ENCODE assay signal across 17 cellular contexts in genomic region chr15:101390060-101390459, GRCh38.
A peak's percentile ranks its signal among the peaks of the same experiment; 100 is the strongest.
DNase-seq lines count a peak whose midpoint lies in the region; ATAC-seq and TF ChIP-seq lines count a peak whose summit lies in the region.
"Had no signal": no experiment of that assay in that cellular context is flagged by ENCODE, and none has a peak within 500 bp of the region (broad histone marks: within the 10 kb centered on the region; RNA-seq: fewer than 3 reads in every experiment).

No MANE protein-coding gene starts in this region.

- H3K36me3 ChIP-seq in suprapubic skin: no peaks in the 10 kb centered on the region

- TF ChIP-seq EP300 in suprapubic skin (IDR thresholded peaks at IDR 0.05): no peak

- peaks cover 27% of the 10 kb centered on the region for H3K27me3 Mint-ChIP-seq in nephron progenitor cell (ENCODE audit: low read depth, poor library complexity)
- peaks cover 8% of the 10 kb centered on the region for H3K27me3 Mint-ChIP-seq in activated T-cell treated with anti-CD3 and anti-CD28 coated beads, Interleukin-2, amount 50 U/mL, for 4 hours (ENCODE audit: low read depth)

- H3K4me1 ChIP-seq in suprapubic skin: no peaks in the 10 kb centered on the region
- H3K4me1 ChIP-seq: HAP-1 had no signal

- peak; percentile 58 for DNase-seq in activated effector memory CD4-positive, alpha-beta T cell treated with anti-CD3 and anti-CD28 coated beads, Interleukin-2, amount 50 U/mL, for 16 hours
- no peak for DNase-seq in activated effector memory CD4-positive, alpha-beta T cell treated with Interleukin-2 at 50 U/mL for 16 hours
- DNase-seq in nephron progenitor cell: no peak
- DNase-seq in suprapubic skin (ENCODE audit: low spot score in 2 of 2): peak; percentile 44 to 67
- DNase-seq in activated T-cell treated with anti-CD3 and anti-CD28 coated beads, Interleukin-2, amount 50 U/mL, for 4 hours: no peak
- DNase-seq in NCI-H69 (lab: John Stamatoyannopoulos, UW): no peak
- no peak for DNase-seq in stimulated activated naive CD4-positive, alpha-beta T cell treated with Interleukin-2 at 50 U/mL for 16 hours (lab: John Stamatoyannopoulos, UW)
- DNase-seq: 8988T; AML-193; C1 segment of cervical spinal cord; CD4-positive, alpha-beta memory T cell; DMS153; DMS79 treated with DMSO at 0.1 percent for 48 hours; EL; GOT3 had no signal

- no peak overlapping the region for H3K4me3 Mint-ChIP-seq in nephron progenitor cell
- no peak overlapping the region for H3K4me3 Mint-ChIP-seq in activated T-cell treated with anti-CD3 and anti-CD28 coated beads, Interleukin-2, amount 50 U/mL, for 4 hours
- H3K4me3 Mint-ChIP-seq: CD4-positive, alpha-beta memory T cell had no signal

- no peak for ATAC-seq in activated T-cell treated with anti-CD3 and anti-CD28 coated beads, Interleukin-2, amount 50 U/mL, for 4 hours
- ATAC-seq: HepG2 had no signal

- no peaks in the 10 kb centered on the region for H3K36me3 Mint-ChIP-seq in nephron progenitor cell (ENCODE audit: low read depth)
- no peaks in the 10 kb centered on the region for H3K36me3 Mint-ChIP-seq in activated T-cell treated with anti-CD3 and anti-CD28 coated beads, Interleukin-2, amount 50 U/mL, for 4 hours (ENCODE audit: insufficient read depth)
- H3K36me3 Mint-ChIP-seq: CD4-positive, alpha-beta memory T cell had no signal

- TF ChIP-seq POLR2A in suprapubic skin (IDR thresholded peaks at IDR 0.05): no peak

- H3K4me1 Mint-ChIP-seq in nephron progenitor cell: no peaks in the 10 kb centered on the region
- H3K4me1 Mint-ChIP-seq in activated T-cell treated with anti-CD3 and anti-CD28 coated beads, Interleukin-2, amount 50 U/mL, for 4 hours (ENCODE audit: low read depth): no peaks in the 10 kb centered on the region
- H3K4me1 Mint-ChIP-seq: CD4-positive, alpha-beta memory T cell had no signal

- H3K9me3 ChIP-seq in suprapubic skin: no peaks in the 10 kb centered on the region
- H3K9me3 ChIP-seq: HAP-1 had no signal

- no peaks in the 10 kb centered on the region for H3K27me3 ChIP-seq in suprapubic skin

- TF ChIP-seq CTCF in nephron progenitor cell (IDR thresholded peaks at IDR 0.05) (no peak), suprapubic skin (IDR thresholded peaks at IDR 0.05) (no peak)

- peak overlapping the region; percentile 48 for H3K27ac Mint-ChIP-seq in nephron progenitor cell

- H3K27ac ChIP-seq in suprapubic skin: no peak overlapping the region

- H3K9me3 Mint-ChIP-seq in nephron progenitor cell: no peaks in the 10 kb centered on the region
- no peaks in the 10 kb centered on the region for H3K9me3 Mint-ChIP-seq in activated T-cell treated with anti-CD3 and anti-CD28 coated beads, Interleukin-2, amount 50 U/mL, for 4 hours
- H3K9me3 Mint-ChIP-seq: CD4-positive, alpha-beta memory T cell had no signal

- H3K4me3 ChIP-seq in suprapubic skin: no peak overlapping the region
- H3K4me3 ChIP-seq: HAP-1 had no signal

- 82% methylated on average over 8 of the region's 9 CpGs for WGBS in suprapubic skin

Comparison
In these comparisons a context has a peak if more than half of its experiments do, and no peak if none do; other contexts are left out.
1. DNase-seq: peak in activated effector memory CD4-positive, alpha-beta T cell treated with anti-CD3 and anti-CD28 coated beads, Interleukin-2, amount 50 U/mL, for 16 hours (single experiment) and suprapubic skin (2 of 2); none in activated effector memory CD4-positive, alpha-beta T cell treated with Interleukin-2 at 50 U/mL for 16 hours (single experiment), nephron progenitor cell (single experiment), activated T-cell treated with anti-CD3 and anti-CD28 coated beads, Interleukin-2, amount 50 U/mL, for 4 hours (single experiment), NCI-H69 (single experiment) and stimulated activated naive CD4-positive, alpha-beta T cell treated with Interleukin-2 at 50 U/mL for 16 hours (single experiment).